ENCODE assay signal across 3 cellular contexts in genomic region chr13:39856714-39857113, GRCh38.
"Had no signal": no experiment of that assay in that cellular context is flagged by ENCODE, and none has a peak within 500 bp of the region (broad histone marks: within the 10 kb centered on the region; RNA-seq: fewer than 3 reads in every experiment).

No MANE protein-coding gene starts in this region.

- H3K4me3 ChIP-seq: GM12878 had no signal

- DNase-seq: GDM1, GF-D8 had no signal
